In the genomic region with DNA sequence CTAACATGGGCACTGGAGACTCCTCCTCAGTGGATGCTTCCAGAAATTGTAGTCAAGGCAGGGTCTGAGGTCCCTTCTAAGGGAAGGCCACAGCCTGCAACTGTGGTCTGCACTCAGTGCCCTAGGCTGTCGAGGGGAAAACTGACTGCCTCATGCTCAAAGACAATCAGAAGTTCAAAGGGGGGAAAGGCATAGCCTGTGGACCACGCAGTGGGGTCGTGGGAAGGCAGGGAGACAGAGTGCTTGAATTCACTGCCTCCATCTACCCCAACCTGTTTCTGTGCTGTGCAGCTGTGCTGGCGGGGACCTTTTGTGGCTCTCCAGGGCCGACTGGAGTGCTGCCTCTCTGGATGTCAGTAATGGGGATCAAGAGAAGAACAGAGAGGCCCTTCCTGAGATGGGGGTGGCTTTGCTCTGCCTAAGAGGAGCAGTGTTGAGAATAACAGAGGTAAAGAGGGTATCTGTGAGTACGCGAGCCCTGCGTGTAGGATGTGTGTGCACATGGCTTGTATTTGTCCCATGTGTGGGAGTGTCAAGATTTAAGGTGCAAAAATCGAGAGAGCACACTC, we compare ENCODE assay signal across 17 cellular contexts. TPM values are rescaled to one million over a fixed set of nuclear protein-coding genes. Genes with fewer than 3 reads are reported as not detected.
A peak's percentile ranks its signal among the peaks of the same experiment; 100 is the strongest.
DNase-seq lines count a peak whose midpoint lies in the region; ATAC-seq and TF ChIP-seq lines count a peak whose summit lies in the region.
"Had no signal": no experiment of that assay in that cellular context is flagged by ENCODE, and none has a peak within 500 bp of the region (broad histone marks: within the 10 kb centered on the region; RNA-seq: fewer than 3 reads in every experiment).

No MANE protein-coding gene starts in this region.

- peak overlapping the region; percentile 99 for H3K27ac ChIP-seq in neutrophil
- H3K27ac ChIP-seq: 22Rv1; BLaER1 treated with 17β-estradiol and CSF1 and Interleukin-3, amounts not matched to agents 10 nM and 100 nM had no signal

- no peak overlapping the region for H3K27ac Mint-ChIP-seq in activated CD8-positive, alpha-beta memory T cell treated with anti-CD3 and anti-CD28 coated beads, Interleukin-2, amount 10 ng/mL, durations not matched to agents 7 days and 5 days

- DNase-seq in activated CD8-positive, alpha-beta memory T cell treated with anti-CD3 and anti-CD28 coated beads, Interleukin-2, amount 10 ng/mL, durations not matched to agents 7 days and 5 days, result peak; percentile 31
- no peak for DNase-seq in activated CD8-positive, alpha-beta memory T cell treated with anti-CD3 and anti-CD28 coated beads, Interleukin-2, amount 50 U/mL, for 4 hours
- DNase-seq in inferior parietal cortex (ENCODE audit: extremely low spot score), result peak; percentile 8
- peak; percentile 24 for DNase-seq in ureter (ENCODE audit: low spot score)
- no peak for DNase-seq in stimulated activated CD4-positive, alpha-beta T cell treated with anti-CD3 and anti-CD28 coated beads, Interleukin-4, amount 100 ng/mL, for 1 hour
- DNase-seq: AML-193; CD4-positive, CD25-positive, alpha-beta regulatory T cell; DMS 273 treated with DMSO at 0.1 percent for 48 hours; GOT3; IMR-90 had no signal

- no peaks in the 10 kb centered on the region for H3K9me3 Mint-ChIP-seq in activated CD8-positive, alpha-beta memory T cell treated with anti-CD3 and anti-CD28 coated beads, Interleukin-2, amount 10 ng/mL, durations not matched to agents 7 days and 5 days (ENCODE audit: low read depth)

- no peaks in the 10 kb centered on the region for H3K4me1 Mint-ChIP-seq in activated CD8-positive, alpha-beta memory T cell treated with anti-CD3 and anti-CD28 coated beads, Interleukin-2, amount 10 ng/mL, durations not matched to agents 7 days and 5 days

- no peak overlapping the region for H3K4me3 ChIP-seq in neutrophil (ENCODE audit: low read depth in 1 of 2, low read length in 1 of 2)
- H3K4me3 ChIP-seq: BLaER1 treated with 17β-estradiol and CSF1 and Interleukin-3, amounts not matched to agents 10 nM and 100 nM; HAP-1 had no signal

- ATAC-seq in activated CD8-positive, alpha-beta memory T cell treated with anti-CD3 and anti-CD28 coated beads, Interleukin-2, amount 10 ng/mL, durations not matched to agents 7 days and 5 days, result no peak
- ATAC-seq in HG02981 (IDR thresholded peaks at IDR 0.05; ENCODE audit: unreplicated experiment) (no peak), GM21717 (IDR thresholded peaks at IDR 0.05; ENCODE audit: unreplicated experiment) (no peak)

- H3K36me3 ChIP-seq in neutrophil, result peaks cover 40% of the 10 kb centered on the region
- H3K36me3 ChIP-seq: BLaER1 treated with 17β-estradiol and CSF1 and Interleukin-3, amounts not matched to agents 10 nM and 100 nM; HAP-1 had no signal

- H3K27me3 ChIP-seq in neutrophil, result no peaks in the 10 kb centered on the region
- H3K27me3 ChIP-seq: BLaER1 treated with 17β-estradiol and CSF1 and Interleukin-3, amounts not matched to agents 10 nM and 100 nM had no signal

- TF ChIP-seq CTCF in neutrophil (IDR thresholded peaks at IDR 0.05), result no peak

- H3K4me1 ChIP-seq in neutrophil (ENCODE audit: control insufficient read depth in 1 of 2, insufficient read depth in 1 of 2, low read depth in 1 of 2, low read length in 1 of 2), result peaks cover 60 to 67% of the 10 kb centered on the region in 2 experiments
- H3K4me1 ChIP-seq: HAP-1 had no signal

- CTCF ChIA-PET in activated CD8-positive, alpha-beta memory T cell treated with anti-CD3 and anti-CD28 coated beads, Interleukin-2, amount 10 ng/mL, durations not matched to agents 7 days and 5 days (lab: Charles Lee), result no interaction called here

- no peaks in the 10 kb centered on the region for H3K9me3 ChIP-seq in neutrophil
- H3K9me3 ChIP-seq: BLaER1 treated with 17β-estradiol and CSF1 and Interleukin-3, amounts not matched to agents 10 nM and 100 nM; HAP-1 had no signal

- no peak overlapping the region for H3K4me3 Mint-ChIP-seq in activated CD8-positive, alpha-beta memory T cell treated with anti-CD3 and anti-CD28 coated beads, Interleukin-2, amount 10 ng/mL, durations not matched to agents 7 days and 5 days
- H3K4me3 Mint-ChIP-seq: CD4-positive, CD25-positive, alpha-beta regulatory T cell had no signal

- peaks cover 21% of the 10 kb centered on the region for H3K27me3 Mint-ChIP-seq in activated CD8-positive, alpha-beta memory T cell treated with anti-CD3 and anti-CD28 coated beads, Interleukin-2, amount 10 ng/mL, durations not matched to agents 7 days and 5 days

- H3K36me3 Mint-ChIP-seq in activated CD8-positive, alpha-beta memory T cell treated with anti-CD3 and anti-CD28 coated beads, Interleukin-2, amount 10 ng/mL, durations not matched to agents 7 days and 5 days, result no peaks in the 10 kb centered on the region
- H3K36me3 Mint-ChIP-seq: CD4-positive, CD25-positive, alpha-beta regulatory T cell had no signal

RNA-seq across cellular contexts. Expression of a gene that starts 41.8 kb away (rescaled TPM):
- not detected for total RNA-seq in activated CD8-positive, alpha-beta memory T cell treated with anti-CD3 and anti-CD28 coated beads, Interleukin-2, amount 10 ng/mL, durations not matched to agents 7 days and 5 days
- total RNA-seq in ureter, result 2.0 TPM
- total RNA-seq: CD4-positive, CD25-positive, alpha-beta regulatory T cell; HT-29 had no signal

Comparison
In these comparisons a context has a peak if more than half of its experiments do, and no peak if none do; other contexts are left out.
1. DNase-seq: peak in activated CD8-positive, alpha-beta memory T cell treated with anti-CD3 and anti-CD28 coated beads, Interleukin-2, amount 10 ng/mL, durations not matched to agents 7 days and 5 days (single experiment), inferior parietal cortex (single experiment) and ureter (single experiment); none in activated CD8-positive, alpha-beta memory T cell treated with anti-CD3 and anti-CD28 coated beads, Interleukin-2, amount 50 U/mL, for 4 hours (single experiment) and stimulated activated CD4-positive, alpha-beta T cell treated with anti-CD3 and anti-CD28 coated beads, Interleukin-4, amount 100 ng/mL, for 1 hour (single experiment).